3 cellular contexts compared by ENCODE assay signal in genomic region chr20:63572788-63573738, GRCh38.
TF ChIP-seq lines count a peak whose summit lies in the region.

No MANE protein-coding gene starts in this region.

TF ChIP-seq in A549, 52 proteins besides CTCF, POLR2A, EP300 and RAD21 (continued from another document):
- TF ChIP-seq, protein P1, sequence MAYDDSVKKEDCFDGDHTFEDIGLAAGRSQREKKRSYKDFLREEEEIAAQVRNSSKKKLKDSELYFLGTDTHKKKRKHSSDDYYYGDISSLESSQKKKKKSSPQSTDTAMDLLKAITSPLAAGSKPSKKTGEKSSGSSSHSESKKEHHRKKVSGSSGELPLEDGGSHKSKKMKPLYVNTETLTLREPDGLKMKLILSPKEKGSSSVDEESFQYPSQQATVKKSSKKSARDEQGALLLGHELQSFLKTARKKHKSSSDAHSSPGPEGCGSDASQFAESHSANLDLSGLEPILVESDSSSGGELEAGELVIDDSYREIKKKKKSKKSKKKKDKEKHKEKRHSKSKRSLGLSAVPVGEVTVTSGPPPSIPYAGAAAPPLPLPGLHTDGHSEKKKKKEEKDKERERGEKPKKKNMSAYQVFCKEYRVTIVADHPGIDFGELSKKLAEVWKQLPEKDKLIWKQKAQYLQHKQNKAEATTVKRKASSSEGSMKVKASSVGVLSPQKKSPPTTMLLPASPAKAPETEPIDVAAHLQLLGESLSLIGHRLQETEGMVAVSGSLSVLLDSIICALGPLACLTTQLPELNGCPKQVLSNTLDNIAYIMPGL (CRISPR knock-in tag; IDR thresholded peaks at IDR 0.05; ENCODE audit: borderline replicate concordance) = no peak
- TF ChIP-seq RARB (CRISPR knock-in tag; IDR thresholded peaks at IDR 0.05) (no peak), PBX3 (IDR thresholded peaks at IDR 0.05) (no peak), CHD2 (IDR thresholded peaks at IDR 0.05; ENCODE audit: low read length, partially characterized antibody) (no peak), MAZ (IDR thresholded peaks at IDR 0.05; ENCODE audit: borderline replicate concordance, low read depth, low read length) (no peak), FOXS1 (CRISPR knock-in tag; IDR thresholded peaks at IDR 0.05) (no peak), HOXB5 (CRISPR knock-in tag; IDR thresholded peaks at IDR 0.05) (no peak), HDAC2 (IDR thresholded peaks at IDR 0.05) (no peak), FOSB (CRISPR knock-in tag; IDR thresholded peaks at IDR 0.05) (no peak), MAX (IDR thresholded peaks at IDR 0.05) (no peak), ZSCAN20 (CRISPR knock-in tag; IDR thresholded peaks at IDR 0.05) (no peak), SREBF2 (IDR thresholded peaks at IDR 0.05) (no peak), KDM1A (IDR thresholded peaks at IDR 0.05; ENCODE audit: low read depth) (no peak), HOXA7 (CRISPR knock-in tag; IDR thresholded peaks at IDR 0.05) (no peak), CBX2 (IDR thresholded peaks at IDR 0.05; ENCODE audit: borderline replicate concordance, low read depth) (no peak), FOSL2 (IDR thresholded peaks at IDR 0.05) (no peak), FOSL2 (CRISPR knock-in tag; IDR thresholded peaks at IDR 0.05) (no peak), EHF (CRISPR knock-in tag; IDR thresholded peaks at IDR 0.05) (no peak), ZNF302 (CRISPR knock-in tag; IDR thresholded peaks at IDR 0.05) (no peak)
- TF ChIP-seq, protein P2, sequence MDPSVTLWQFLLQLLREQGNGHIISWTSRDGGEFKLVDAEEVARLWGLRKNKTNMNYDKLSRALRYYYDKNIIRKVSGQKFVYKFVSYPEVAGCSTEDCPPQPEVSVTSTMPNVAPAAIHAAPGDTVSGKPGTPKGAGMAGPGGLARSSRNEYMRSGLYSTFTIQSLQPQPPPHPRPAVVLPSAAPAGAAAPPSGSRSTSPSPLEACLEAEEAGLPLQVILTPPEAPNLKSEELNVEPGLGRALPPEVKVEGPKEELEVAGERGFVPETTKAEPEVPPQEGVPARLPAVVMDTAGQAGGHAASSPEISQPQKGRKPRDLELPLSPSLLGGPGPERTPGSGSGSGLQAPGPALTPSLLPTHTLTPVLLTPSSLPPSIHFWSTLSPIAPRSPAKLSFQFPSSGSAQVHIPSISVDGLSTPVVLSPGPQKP (IDR thresholded peaks at IDR 0.05; ENCODE audit: low read depth, low read length) = no peak

TF ChIP-seq in HEK293T, 16 proteins besides CTCF, POLR2A, EP300 and RAD21 (continued from another document):
- TF ChIP-seq FOXM1 (IDR thresholded peaks at IDR 0.05; ENCODE audit: borderline replicate concordance) (no peak), FOXK2 (IDR thresholded peaks at IDR 0.05) (no peak), LEF1 (IDR thresholded peaks at IDR 0.05; ENCODE audit: borderline replicate concordance) (no peak), NFRKB (IDR thresholded peaks at IDR 0.05) (no peak), L3MBTL2 (conservative IDR thresholded peaks at IDR 0.05) (no peak), CTBP1 (IDR thresholded peaks at IDR 0.05; ENCODE audit: borderline replicate concordance) (no peak), ZNF384 (IDR thresholded peaks at IDR 0.05) (no peak), TARDBP (IDR thresholded peaks at IDR 0.05) (no peak), BHLHE40 (IDR thresholded peaks at IDR 0.05; ENCODE audit: borderline replicate concordance) (no peak), ELF4 (IDR thresholded peaks at IDR 0.05) (no peak)

TF ChIP-seq in GM12891, 5 proteins besides CTCF, POLR2A, EP300 and RAD21 (continued from another document):
- TF ChIP-seq POLR2AphosphoS5 (IDR thresholded peaks at IDR 0.05; ENCODE audit: low read depth, low read length) (no peak), POU2F2 (IDR thresholded peaks at IDR 0.05; ENCODE audit: low read depth, low read length) (no peak), TAF1 (IDR thresholded peaks at IDR 0.05; ENCODE audit: low read depth, low read length) (no peak)
